ENCODE assay signal across 27 cellular contexts in the genomic region with DNA sequence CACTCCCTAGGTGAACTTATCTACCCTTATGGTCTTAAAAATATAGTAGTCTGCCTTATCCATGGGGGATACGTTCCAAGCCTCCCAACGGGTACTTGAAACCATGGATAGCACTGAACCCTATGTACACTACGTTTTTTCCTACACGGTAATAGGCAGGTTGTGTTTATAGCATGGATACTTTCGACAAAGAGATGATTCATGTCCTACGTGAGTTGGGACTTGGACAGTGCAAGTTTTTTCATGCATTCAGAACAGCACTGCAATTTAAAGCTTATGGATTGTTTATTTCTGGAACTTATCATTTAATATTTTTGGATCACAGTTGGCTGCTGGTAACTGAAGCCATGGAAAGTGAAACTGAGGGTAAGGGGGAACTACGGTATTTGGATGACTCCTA.
"Had no signal": no experiment of that assay in that cellular context is flagged by ENCODE, and none has a peak within 500 bp of the region (broad histone marks: within the 10 kb centered on the region; RNA-seq: fewer than 3 reads in every experiment).

No MANE protein-coding gene starts in this region.

- DNase-seq: activated CD4-positive, alpha-beta memory T cell treated with anti-CD3 and anti-CD28 coated beads, Interleukin-2, amount 10 ng/mL, durations not matched to agents 7 days and 5 days; activated CD4-positive, alpha-beta T cell treated with anti-CD3 and anti-CD28 coated beads for 1 hour; activated CD4-positive, alpha-beta T cell treated with anti-CD3 and anti-CD28 coated beads for 48 hours; activated CD4-positive, CD25-positive, alpha-beta regulatory T cell; activated CD8-positive, alpha-beta memory T cell treated with anti-CD3 and anti-CD28 coated beads for 24 hours; activated CD8-positive, alpha-beta memory T cell treated with anti-CD3 and anti-CD28 coated beads, Interleukin-2, amount 10 ng/mL, durations not matched to agents 7 days and 5 days; activated CD8-positive, alpha-beta memory T cell treated with anti-CD3 and anti-CD28 coated beads, Interleukin-2, amount 50 U/mL, for 48 hours; activated effector memory CD4-positive, alpha-beta T cell treated with Interleukin-2 at 50 U/mL for 16 hours; activated naive CD4-positive, alpha-beta T cell treated with anti-CD3 and anti-CD28 coated beads, Interleukin-2, amount 10 ng/mL, durations not matched to agents 7 days and 5 days; activated naive CD8-positive, alpha-beta T cell treated with anti-CD3 and anti-CD28 coated beads, Interleukin-2, amount 50 U/mL, for 24 hours; activated T-cell treated with anti-CD3 and anti-CD28 coated beads, Interleukin-2, amount 50 U/mL, for 48 hours; anterior cingulate cortex; NCI-H1105; NCI-H1417 treated with DMSO at 0.1 percent for 48 hours; NCI-H187 treated with DMSO at 0.1 percent for 48 hours; NCI-H2081; NCI-H345; NCI-H524 treated with DMSO at 0.1 percent for 48 hours; PC-9; Right ventricle myocardium superior; SW 1271; T-helper 1 cell; T-helper 2 cell; T-helper 9 cell; WERI-Rb-1 had no signal

- H3K36me3 ChIP-seq: cardiac muscle cell, WERI-Rb-1 had no signal

- H3K4me3 ChIP-seq: cardiac muscle cell, PC-9 had no signal

- FAIRE-seq: RCC 7860 had no signal

- H3K27me3 ChIP-seq: cardiac muscle cell had no signal
